In genomic region chr12:9869307-9870161, GRCh38 we compare ENCODE assay signal across 8 cellular contexts. TPM values are rescaled to one million over a fixed set of nuclear protein-coding genes. Genes with fewer than 3 reads are reported as not detected.
DNase-seq lines count a peak whose midpoint lies in the region; TF ChIP-seq lines count a peak whose summit lies in the region.

TSS of gene CLEC2B (minus strand) at chr12:9869354.

- peak in 1 of 2 donors; percentile 70 for TF ChIP-seq EP300 in tibial nerve (IDR thresholded peaks at IDR 0.05)

- H3K36me3 ChIP-seq in colonic mucosa (no peaks in the 10 kb centered on the region), mesenchymal stem cell (ENCODE audit: control insufficient read depth in 1 of 2, insufficient read depth in 2 of 2, low read depth in 1 of 2, low read length in 2 of 2) (no peaks in the 10 kb centered on the region), tibial nerve (no peaks in the 10 kb centered on the region)

- H3K27me3 ChIP-seq in colonic mucosa = no peaks in the 10 kb centered on the region
- no peaks in the 10 kb centered on the region for H3K27me3 ChIP-seq in mesenchymal stem cell (ENCODE audit: control insufficient read depth in 1 of 2, insufficient read depth in 1 of 2, low read length in 2 of 2)
- H3K27me3 ChIP-seq in tibial nerve = no peaks in the 10 kb centered on the region

- H3K4me2 ChIP-seq in mesenchymal stem cell (ENCODE audit: low read length, poor library complexity, severe bottlenecking) = peak within 1 kb of the TSS; percentile 42

- H4K8ac ChIP-seq in mesenchymal stem cell (ENCODE audit: low read length) = no peak within 1 kb of the TSS

- WGBS in mesenchymal stem cell = 35% methylated on average over 8 of the region's 11 CpGs
- WGBS in tibial nerve, 2 donors = 9 to 11% methylated on average over 11 of the region's 11 CpGs

- no peak within 1 kb of the TSS for H2BK12ac ChIP-seq in mesenchymal stem cell (ENCODE audit: low read length in 2 of 2)

- peak within 1 kb of the TSS; percentile 50 for H3K27ac ChIP-seq in colonic mucosa
- H3K27ac ChIP-seq in mesenchymal stem cell (ENCODE audit: low read length, poor library complexity, severe bottlenecking) = no peak within 1 kb of the TSS
- H3K27ac ChIP-seq in tibial nerve = peak within 1 kb of the TSS; percentile 61 to 89 (median 88)

- peak within 1 kb of the TSS; percentile 44 to 70 for H3K9ac ChIP-seq in colonic mucosa (ENCODE audit: low read depth in 2 of 2, low read length in 2 of 2)
- peak within 1 kb of the TSS; percentile 95 for H3K9ac ChIP-seq in mesenchymal stem cell (ENCODE audit: low read length)

- intact Hi-C loops in colonic mucosa (cut with DNase I) = no loop called here

- H2BK120ac ChIP-seq in mesenchymal stem cell (ENCODE audit: low read depth, low read length) = peak within 1 kb of the TSS; percentile 56

- H3K23ac ChIP-seq in mesenchymal stem cell (ENCODE audit: low read length in 2 of 2) = no peak within 1 kb of the TSS

- in situ Hi-C loops in GM13976 (cut with MboI; ENCODE audit: low sequenced_read_pairs, unreplicated experiment) = no loop called here

- H3K79me1 ChIP-seq in mesenchymal stem cell (replicated peaks; ENCODE audit: low read length, poor library complexity, severe bottlenecking) = no peaks in the 10 kb centered on the region

- no peak within 1 kb of the TSS for H2AK5ac ChIP-seq in mesenchymal stem cell (ENCODE audit: low read length, severe bottlenecking)

- TF ChIP-seq CTCF in HFF-Myc (IDR thresholded peaks at IDR 0.05; ENCODE audit: low read depth, low read length, missing control alignments) = no peak
- no peak for TF ChIP-seq CTCF in colonic mucosa (IDR thresholded peaks at IDR 0.05)
- no peak for TF ChIP-seq CTCF in tibial nerve (IDR thresholded peaks at IDR 0.05)
- no peak for TF ChIP-seq CTCF in GM13976 (IDR thresholded peaks at IDR 0.05; ENCODE audit: borderline replicate concordance, control extremely low read depth, extremely low read depth, insufficient read depth, missing control alignments)

- TF ChIP-seq POLR2A in tibial nerve (IDR thresholded peaks at IDR 0.05) = peak; percentile 6 to 50

- peak within 1 kb of the TSS; percentile 8 to 48 for H3K18ac ChIP-seq in mesenchymal stem cell (ENCODE audit: low read depth in 1 of 2, low read length in 2 of 2)

- DNase-seq in EH (ENCODE audit: low read depth) (peak; percentile 66), HFF-Myc (ENCODE audit: extremely low read depth, low read depth) (peak; percentile 58), RPMI8226 (peak; percentile 46), colonic mucosa (no peak), mesenchymal stem cell (peak; percentile 94), tibial nerve (ENCODE audit: low spot score in 2 of 2) (no peak), NCI-H1436 treated with DMSO at 0.1 percent for 48 hours (lab: John Stamatoyannopoulos, UW) (no peak), GM13976 (ENCODE audit: low spot score) (no peak)

- H3K4me1 ChIP-seq in colonic mucosa (no peaks in the 10 kb centered on the region), mesenchymal stem cell (ENCODE audit: control insufficient read depth, insufficient read depth, low read depth, low read length) (no peaks in the 10 kb centered on the region), tibial nerve (peaks cover 0 to 41% (median 0%) of the 10 kb centered on the region in 4 donors)

- H3K14ac ChIP-seq in mesenchymal stem cell (ENCODE audit: low read length in 2 of 2) = no peak within 1 kb of the TSS

- no peak within 1 kb of the TSS for H2BK5ac ChIP-seq in mesenchymal stem cell (ENCODE audit: low read depth, low read length, poor library complexity, severe bottlenecking)

- peak within 1 kb of the TSS; percentile 24 to 28 for H3K4ac ChIP-seq in mesenchymal stem cell (ENCODE audit: low read depth in 1 of 2, low read length in 2 of 2)

- H2AFZ ChIP-seq in mesenchymal stem cell (ENCODE audit: low read depth, low read length) = no peak within 1 kb of the TSS

- no peak within 1 kb of the TSS for H2BK15ac ChIP-seq in mesenchymal stem cell (ENCODE audit: low read depth, poor library complexity, severe bottlenecking)

- H3K9me3 ChIP-seq in colonic mucosa = no peaks in the 10 kb centered on the region
- H3K9me3 ChIP-seq in mesenchymal stem cell (ENCODE audit: control insufficient read depth, low read length) = no peaks in the 10 kb centered on the region
- no peaks in the 10 kb centered on the region for H3K9me3 ChIP-seq in tibial nerve

- H4K91ac ChIP-seq in mesenchymal stem cell (ENCODE audit: low read length) = no peak within 1 kb of the TSS

- H3K4me3 ChIP-seq in HFF-Myc (replicated peaks; ENCODE audit: low read depth, low read length) = peak within 1 kb of the TSS; percentile 42
- H3K4me3 ChIP-seq in colonic mucosa = peak within 1 kb of the TSS; percentile 23
- peak within 1 kb of the TSS in 1 of 2 experiments; percentile 85 for H3K4me3 ChIP-seq in mesenchymal stem cell (ENCODE audit: insufficient read depth in 1 of 2, low read depth in 1 of 2, low read length in 2 of 2)
- peak within 1 kb of the TSS; percentile 28 to 51 (median 42) for H3K4me3 ChIP-seq in tibial nerve

RNA-seq across cellular contexts. Expression of gene CLEC2B, which starts in this region (rescaled TPM):
- total RNA-seq in colonic mucosa (1 to 10 TPM; 1.7 to 6.7 TPM), tibial nerve (10 to 100 TPM; 15.3 to 40.4 (median 22.7) TPM)
- 89.1 TPM for polyA plus RNA-seq in mesenchymal stem cell (2013, experiment 1 of 2)
- 94.1 TPM for polyA plus RNA-seq in mesenchymal stem cell (2013, experiment 2 of 2)

Comparison
In these comparisons a context has a peak if more than half of its experiments do, and no peak if none do; other contexts are left out.
1. DNase-seq: peak in EH (single experiment), HFF-Myc (single experiment), RPMI8226 (single experiment) and mesenchymal stem cell (single experiment); none in colonic mucosa (single experiment), tibial nerve (0 of 2), NCI-H1436 treated with DMSO at 0.1 percent for 48 hours (single experiment) and GM13976 (single experiment).